ENCODE assay signal across 15 cellular contexts in genomic region chr9:28093141-28093540, GRCh38.
DNase-seq lines count a peak whose midpoint lies in the region; FAIRE-seq and TF ChIP-seq lines count a peak whose summit lies in the region.
"Had no signal": no experiment of that assay in that cellular context is flagged by ENCODE, and none has a peak within 500 bp of the region (broad histone marks: within the 10 kb centered on the region; RNA-seq: fewer than 3 reads in every experiment).

No MANE protein-coding gene starts in this region.

- H3K36me3 Mint-ChIP-seq in glutamatergic neuron (ENCODE audit: unreplicated experiment) = no peaks in the 10 kb centered on the region

- no peak overlapping the region for H3K27ac ChIP-seq in small intestine (ENCODE audit: low read depth in 1 of 2, low read length in 1 of 2)
- H3K27ac ChIP-seq: RWPE1, SJCRH30 had no signal

- H3K9me3 Mint-ChIP-seq in glutamatergic neuron (ENCODE audit: unreplicated experiment) = peaks cover 2% of the 10 kb centered on the region

- FAIRE-seq in small intestine (lab: Jason Lieb, UNC) = no peak
- FAIRE-seq: A204.1, GM19239, HTR-8/SVneo had no signal

- no peak for TF ChIP-seq CTCF in glutamatergic neuron (IDR thresholded peaks at IDR 0.05; ENCODE audit: partially characterized antibody, unreplicated experiment)
- no peak for TF ChIP-seq CTCF in GM13976 (IDR thresholded peaks at IDR 0.05; ENCODE audit: borderline replicate concordance, control extremely low read depth, extremely low read depth, insufficient read depth, missing control alignments)

- WGBS in small intestine, 3 donors = 15 to 46% (median 27%) methylated on average over 5 of the region's 5 CpGs

- no peaks in the 10 kb centered on the region for H3K9me3 ChIP-seq in small intestine (ENCODE audit: control insufficient read depth, low read depth)
- H3K9me3 ChIP-seq: SJCRH30 had no signal

- DNase-seq in NCI-H1417 (lab: John Stamatoyannopoulos, UW) (peak in 2 of 3 experiments; percentile 22 to 95), NCI-H1417 treated with DMSO at 0.1 percent for 48 hours (lab: John Stamatoyannopoulos, UW) (no peak), NCI-H187 treated with DMSO at 0.1 percent for 48 hours (lab: John Stamatoyannopoulos, UW) (peak; percentile 95), glutamatergic neuron (no peak), small intestine (peak; percentile 73), glomerular visceral epithelial cell (ENCODE audit: extremely low spot score) (no peak), GM13976 (ENCODE audit: low spot score) (no peak), cerebellum (ENCODE audit: low spot score) (no peak)
- DNase-seq: C1 segment of cervical spinal cord, SJCRH30, SW 1271 had no signal

- H3K27ac Mint-ChIP-seq in glutamatergic neuron (ENCODE audit: unreplicated experiment) = peak overlapping the region; percentile 72

- peaks cover 7% of the 10 kb centered on the region for H3K4me1 Mint-ChIP-seq in glutamatergic neuron (ENCODE audit: low read depth, unreplicated experiment)

- no peaks in the 10 kb centered on the region for H3K4me1 ChIP-seq in small intestine (ENCODE audit: control insufficient read depth in 2 of 2, insufficient read depth in 1 of 2, low read depth in 1 of 2, low read length in 1 of 2)
- H3K4me1 ChIP-seq: SJCRH30 had no signal

- H3K27me3 Mint-ChIP-seq in glutamatergic neuron (ENCODE audit: unreplicated experiment) = peaks cover 2% of the 10 kb centered on the region

- H3K27me3 ChIP-seq in small intestine (ENCODE audit: control insufficient read depth in 2 of 2, insufficient read depth in 2 of 2, low read length in 2 of 2) = no peaks in the 10 kb centered on the region
- H3K27me3 ChIP-seq: SJCRH30 had no signal

- no peak overlapping the region for H3K4me3 ChIP-seq in small intestine (ENCODE audit: low read depth in 1 of 2, low read length in 2 of 2)
- H3K4me3 ChIP-seq: SJCRH30 had no signal

- in situ Hi-C loops in GM13976 (cut with MboI; ENCODE audit: low sequenced_read_pairs, unreplicated experiment) = no loop called here

- no peak overlapping the region for H3K4me3 Mint-ChIP-seq in glutamatergic neuron (ENCODE audit: unreplicated experiment)

- no peaks in the 10 kb centered on the region for H3K36me3 ChIP-seq in small intestine (ENCODE audit: control insufficient read depth in 2 of 2, insufficient read depth in 2 of 2, low read length in 2 of 2)
- H3K36me3 ChIP-seq: SJCRH30 had no signal

Comparison
In these comparisons a context has a peak if more than half of its experiments do, and no peak if none do; other contexts are left out.
1. DNase-seq: peak in NCI-H1417 (2 of 3), NCI-H187 treated with DMSO at 0.1 percent for 48 hours (single experiment) and small intestine (single experiment); none in NCI-H1417 treated with DMSO at 0.1 percent for 48 hours (single experiment), glutamatergic neuron (single experiment), glomerular visceral epithelial cell (single experiment), GM13976 (single experiment) and cerebellum (single experiment).